Comparison of ENCODE assay signal across 7 cellular contexts in the genomic region with DNA sequence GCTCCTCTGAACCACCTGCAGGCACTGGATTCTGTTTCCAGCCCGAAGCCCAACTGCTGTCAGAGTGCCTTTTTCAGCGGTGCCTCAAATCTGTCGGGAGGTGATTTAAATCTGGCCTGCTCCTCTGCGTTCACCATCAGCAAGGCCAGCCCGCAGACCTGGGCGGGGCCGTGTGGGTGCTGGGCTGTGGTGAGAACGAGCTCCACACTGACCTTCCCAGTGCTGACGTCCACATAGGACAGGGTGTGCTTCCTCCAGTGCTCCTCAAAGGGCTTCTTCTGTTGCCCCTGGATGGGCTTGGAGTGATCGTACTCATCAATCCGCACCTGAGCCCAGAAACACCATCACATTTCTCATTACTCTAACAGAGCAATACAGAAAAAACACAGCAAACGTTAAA. TPM values are rescaled to one million over a fixed set of nuclear protein-coding genes. Genes with fewer than 3 reads are reported as not detected.
A peak's percentile ranks its signal among the peaks of the same experiment; 100 is the strongest.
DNase-seq lines count a peak whose midpoint lies in the region; ATAC-seq and TF ChIP-seq lines count a peak whose summit lies in the region.
"Not testable (repeated sequence)": the region's sequence is repeated elsewhere in the genome, so short reads cannot be mapped to it uniquely, and the experiment has no call there.

No MANE protein-coding gene starts in this region.

- peak; percentile 77 for ATAC-seq in mucosa of descending colon
- ATAC-seq in stimulated activated effector memory CD8-positive, alpha-beta T cell treated with anti-CD3 and anti-CD28 coated beads, Interleukin-12 subunit alpha, Interleukin-12 subunit beta, amount 100 ng/mL, for 72 hours: not testable (repeated sequence)

- H3K4me1 Mint-ChIP-seq in activated T-helper 2 cell treated with anti-CD3 and anti-CD28 coated beads, Interferon-gamma antibody, Interleukin-2, Interleukin-4, amounts not matched to agents 10 μg/mL and 5 μg/mL and 100 μg/mL, durations not matched to agents 14 hours and 24 hours and 36 hours (ENCODE audit: low read depth); osteocyte (ENCODE audit: unreplicated experiment): not testable (repeated sequence)
- peaks cover 32% of the 10 kb centered on the region for H3K4me1 Mint-ChIP-seq in stimulated activated effector memory CD8-positive, alpha-beta T cell treated with anti-CD3 and anti-CD28 coated beads, Interleukin-12 subunit alpha, Interleukin-12 subunit beta, amount 100 ng/mL, for 72 hours

- intact Hi-C loops in activated T-helper 2 cell treated with anti-CD3 and anti-CD28 coated beads, Interferon-gamma antibody, Interleukin-2, Interleukin-4, amounts not matched to agents 10 μg/mL and 5 μg/mL and 100 μg/mL, durations not matched to agents 14 hours and 24 hours and 36 hours (cut with micrococcal nuclease); mucosa of descending colon (cut with DNase I, micrococcal nuclease): not testable (repeated sequence)

- H3K9me3 ChIP-seq in Peyer's patch; hepatocyte (ENCODE audit: low read depth); mucosa of descending colon: not testable (repeated sequence)

- H3K27ac ChIP-seq in Peyer's patch (peak overlapping the region in 3 of 4 donors; percentile 53 to 76 (median 74)), hepatocyte (peak overlapping the region; percentile 82)

- H4K20me1 ChIP-seq in hepatocyte (ENCODE audit: insufficient read depth, poor library complexity, severe bottlenecking): not testable (repeated sequence)

- TF ChIP-seq POLR2A in Peyer's patch (IDR thresholded peaks at IDR 0.05): not testable (repeated sequence)

- H3K9me2 ChIP-seq in hepatocyte (replicated peaks; ENCODE audit: insufficient read depth): not testable (repeated sequence)

- peaks cover 57% of the 10 kb centered on the region for H3K36me3 Mint-ChIP-seq in activated T-helper 2 cell treated with anti-CD3 and anti-CD28 coated beads, Interferon-gamma antibody, Interleukin-2, Interleukin-4, amounts not matched to agents 10 μg/mL and 5 μg/mL and 100 μg/mL, durations not matched to agents 14 hours and 24 hours and 36 hours (ENCODE audit: low read depth)
- peaks cover 24% of the 10 kb centered on the region for H3K36me3 Mint-ChIP-seq in osteocyte (ENCODE audit: unreplicated experiment)
- H3K36me3 Mint-ChIP-seq in stimulated activated effector memory CD8-positive, alpha-beta T cell treated with anti-CD3 and anti-CD28 coated beads, Interleukin-12 subunit alpha, Interleukin-12 subunit beta, amount 100 ng/mL, for 72 hours: peaks cover 93% of the 10 kb centered on the region

- not testable (repeated sequence) for H3K27me3 Mint-ChIP-seq in activated T-helper 2 cell treated with anti-CD3 and anti-CD28 coated beads, Interferon-gamma antibody, Interleukin-2, Interleukin-4, amounts not matched to agents 10 μg/mL and 5 μg/mL and 100 μg/mL, durations not matched to agents 14 hours and 24 hours and 36 hours (ENCODE audit: low read depth); osteocyte (ENCODE audit: unreplicated experiment)

- not testable (repeated sequence) for DNase-seq in Peyer's patch; activated T-helper 2 cell treated with anti-CD3 and anti-CD28 coated beads, Interferon-gamma antibody, Interleukin-2, Interleukin-4, amounts not matched to agents 10 μg/mL and 5 μg/mL and 100 μg/mL, durations not matched to agents 14 hours and 24 hours and 36 hours (ENCODE audit: low spot score); hepatocyte (ENCODE audit: low spot score); stimulated activated effector memory CD8-positive, alpha-beta T cell treated with anti-CD3 and anti-CD28 coated beads, Interleukin-12 subunit alpha, Interleukin-12 subunit beta, amount 100 ng/mL, for 72 hours (ENCODE audit: low spot score in 2 of 2)
- DNase-seq in activated CD8-positive, alpha-beta memory T cell treated with anti-CD3 and anti-CD28 coated beads, Interleukin-2, amount 50 U/mL, for 48 hours: peak; percentile 46
- DNase-seq in mucosa of descending colon: peak in 1 of 3 donors; percentile 48
- peak; percentile 44 for DNase-seq in osteocyte (ENCODE audit: extremely low spot score, unreplicated experiment)

- peaks cover 0 to 12% (median 0%) of the 10 kb centered on the region in 4 donors for H3K4me1 ChIP-seq in Peyer's patch
- not testable (repeated sequence) for H3K4me1 ChIP-seq in hepatocyte (ENCODE audit: insufficient read depth); mucosa of descending colon (ENCODE audit: low read depth)

- H3K27ac Mint-ChIP-seq in activated T-helper 2 cell treated with anti-CD3 and anti-CD28 coated beads, Interferon-gamma antibody, Interleukin-2, Interleukin-4, amounts not matched to agents 10 μg/mL and 5 μg/mL and 100 μg/mL, durations not matched to agents 14 hours and 24 hours and 36 hours: peak overlapping the region; percentile 53
- H3K27ac Mint-ChIP-seq in osteocyte (ENCODE audit: unreplicated experiment): not testable (repeated sequence)
- H3K27ac Mint-ChIP-seq in stimulated activated effector memory CD8-positive, alpha-beta T cell treated with anti-CD3 and anti-CD28 coated beads, Interleukin-12 subunit alpha, Interleukin-12 subunit beta, amount 100 ng/mL, for 72 hours: peak overlapping the region; percentile 67

- H3K36me3 ChIP-seq in Peyer's patch: peaks cover 0 to 45% (median 0%) of the 10 kb centered on the region in 3 donors
- H3K36me3 ChIP-seq in hepatocyte (replicated peaks; ENCODE audit: insufficient read depth, low read depth); mucosa of descending colon (ENCODE audit: low read depth): not testable (repeated sequence)

- not testable (repeated sequence) for H3K27me3 ChIP-seq in Peyer's patch, hepatocyte

- H3K4me3 ChIP-seq in Peyer's patch, hepatocyte, mucosa of descending colon: not testable (repeated sequence)

- H3K4me2 ChIP-seq in hepatocyte: not testable (repeated sequence)

- H3K79me2 ChIP-seq in hepatocyte: not testable (repeated sequence)

- 93% methylated on average over 12 of the region's 12 CpGs for WGBS in hepatocyte (ENCODE audit: low lambda C conversion rate, missing lambda C conversion rate)

- TF ChIP-seq CTCF in Peyer's patch (IDR thresholded peaks at IDR 0.05); hepatocyte (IDR thresholded peaks at IDR 0.05; ENCODE audit: poor library complexity); mucosa of descending colon (IDR thresholded peaks at IDR 0.05); osteocyte (IDR thresholded peaks at IDR 0.05): not testable (repeated sequence)

- H3K4me3 Mint-ChIP-seq in activated T-helper 2 cell treated with anti-CD3 and anti-CD28 coated beads, Interferon-gamma antibody, Interleukin-2, Interleukin-4, amounts not matched to agents 10 μg/mL and 5 μg/mL and 100 μg/mL, durations not matched to agents 14 hours and 24 hours and 36 hours (ENCODE audit: low read depth); osteocyte (ENCODE audit: unreplicated experiment); stimulated activated effector memory CD8-positive, alpha-beta T cell treated with anti-CD3 and anti-CD28 coated beads, Interleukin-12 subunit alpha, Interleukin-12 subunit beta, amount 100 ng/mL, for 72 hours: not testable (repeated sequence)

- not testable (repeated sequence) for H2AFZ ChIP-seq in hepatocyte

- not testable (repeated sequence) for H3K9me3 Mint-ChIP-seq in activated T-helper 2 cell treated with anti-CD3 and anti-CD28 coated beads, Interferon-gamma antibody, Interleukin-2, Interleukin-4, amounts not matched to agents 10 μg/mL and 5 μg/mL and 100 μg/mL, durations not matched to agents 14 hours and 24 hours and 36 hours; osteocyte (ENCODE audit: unreplicated experiment); stimulated activated effector memory CD8-positive, alpha-beta T cell treated with anti-CD3 and anti-CD28 coated beads, Interleukin-12 subunit alpha, Interleukin-12 subunit beta, amount 100 ng/mL, for 72 hours

RNA-seq across cellular contexts. Expression of a gene that starts 56.9 kb away (rescaled TPM):
- 100 to 1,000 TPM in 1 of 4 donors, 10 to 100 TPM in 3; 18.6 to 149 (median 24.6) TPM for total RNA-seq in Peyer's patch
- total RNA-seq in activated T-helper 2 cell treated with anti-CD3 and anti-CD28 coated beads, Interferon-gamma antibody, Interleukin-2, Interleukin-4, amounts not matched to agents 10 μg/mL and 5 μg/mL and 100 μg/mL, durations not matched to agents 14 hours and 24 hours and 36 hours: 122 and 123 TPM in 2 replicates
- 9.0 and 11.6 TPM in 2 replicates for total RNA-seq in hepatocyte
- 5.9 and 6.7 TPM in 2 replicates for polyA plus RNA-seq in hepatocyte
- 10 to 100 TPM; 16.8 to 61.1 (median 28.0) TPM for total RNA-seq in mucosa of descending colon
- 42.9 and 54.2 TPM in 2 replicates for total RNA-seq in osteocyte
